In the genomic region with DNA sequence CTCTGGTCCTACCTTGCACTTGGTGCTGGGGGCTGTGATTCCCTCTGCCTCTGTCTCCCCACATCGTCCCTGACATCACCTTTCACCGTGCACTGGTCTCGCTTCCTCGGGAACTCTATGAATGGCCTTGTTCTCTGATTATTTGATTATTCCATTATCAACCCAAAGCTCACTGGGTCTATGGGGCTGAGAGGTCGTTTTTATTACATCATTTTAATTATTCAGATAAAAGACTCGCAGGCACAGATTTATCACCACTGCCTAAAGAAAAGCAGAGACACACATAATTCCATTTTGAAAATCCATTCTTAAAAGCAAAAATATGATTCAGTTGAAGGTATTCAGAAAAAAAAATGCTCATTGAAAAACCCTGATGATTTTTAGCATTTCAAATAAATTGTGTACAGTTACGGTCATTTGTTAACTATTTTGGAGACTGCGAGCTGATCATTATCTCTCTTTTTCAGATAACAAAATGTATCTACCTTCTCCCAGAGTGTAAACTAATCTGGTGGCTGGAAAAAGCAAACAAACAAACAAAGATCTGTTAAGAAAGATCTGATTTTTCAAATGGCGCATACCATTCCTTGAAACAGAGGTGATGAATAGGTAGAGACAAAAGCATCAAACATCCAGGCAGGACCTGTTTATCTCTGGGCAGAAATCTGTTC, we compare ENCODE assay signal across 19 cellular contexts.
"Had no signal": no experiment of that assay in that cellular context is flagged by ENCODE, and none has a peak within 500 bp of the region (broad histone marks: within the 10 kb centered on the region; RNA-seq: fewer than 3 reads in every experiment).

No MANE protein-coding gene starts in this region.

- H3K36me3 Mint-ChIP-seq: stimulated activated effector memory CD8-positive, alpha-beta T cell treated with anti-CD3 and anti-CD28 coated beads, Interleukin-12 subunit alpha, Interleukin-12 subunit beta, amount 100 ng/mL, for 72 hours; type B pancreatic cell had no signal

- DNase-seq: colonic mucosa; effector CD8-positive, alpha-beta T cell; head of caudate nucleus; left ventricle myocardium superior; lower lobe of right lung; naive thymus-derived CD8-positive, alpha-beta T cell; occipital lobe; ovary; psoas muscle; right cardiac atrium; sigmoid colon; stimulated activated CD4-positive, alpha-beta T cell treated with anti-CD3 and anti-CD28 coated beads, Interleukin-2, amount 100 ng/mL, for 24 hours; stimulated activated CD4-positive, alpha-beta T cell treated with anti-CD3 and anti-CD28 coated beads, Interleukin-4, amount 100 ng/mL, for 24 hours; stimulated activated naive CD4-positive, alpha-beta T cell treated with Interleukin-2 at 50 U/mL for 16 hours; stomach; thyroid gland had no signal

- H3K4me1 Mint-ChIP-seq: naive thymus-derived CD8-positive, alpha-beta T cell; stimulated activated effector memory CD8-positive, alpha-beta T cell treated with anti-CD3 and anti-CD28 coated beads, Interleukin-12 subunit alpha, Interleukin-12 subunit beta, amount 100 ng/mL, for 72 hours had no signal

- H3K4me1 ChIP-seq: colonic mucosa, lower lobe of right lung, psoas muscle, sigmoid colon, stomach had no signal

- H3K27me3 ChIP-seq: colonic mucosa, ovary, stomach, thyroid gland had no signal

- H3K27ac ChIP-seq: colonic mucosa, lower lobe of right lung, ovary, psoas muscle, sigmoid colon, stomach, thyroid gland had no signal

- H3K9me3 ChIP-seq: colonic mucosa, lower lobe of right lung, ovary, psoas muscle, sigmoid colon, stomach, thyroid gland had no signal

- H3K27me3 Mint-ChIP-seq: dendritic cell treated with granulocyte-macrophage colony-stimulating factor and Interleukin-4, amounts not matched to agents 40 ng/mL and 50 ng/mL, for 4 days had no signal

- H3K4me3 ChIP-seq: colonic mucosa, lower lobe of right lung, ovary, psoas muscle, sigmoid colon, stomach, thyroid gland had no signal

- ATAC-seq: left ventricle myocardium superior; lower lobe of right lung; naive thymus-derived CD8-positive, alpha-beta T cell; psoas muscle; right cardiac atrium; stimulated activated effector memory CD8-positive, alpha-beta T cell treated with anti-CD3 and anti-CD28 coated beads, Interleukin-12 subunit alpha, Interleukin-12 subunit beta, amount 100 ng/mL, for 72 hours had no signal

- H3K36me3 ChIP-seq: colonic mucosa, lower lobe of right lung, ovary, sigmoid colon, stomach, thyroid gland had no signal

- H3K27ac Mint-ChIP-seq: dendritic cell treated with granulocyte-macrophage colony-stimulating factor and Interleukin-4, amounts not matched to agents 40 ng/mL and 50 ng/mL, for 4 days; naive thymus-derived CD8-positive, alpha-beta T cell; stimulated activated effector memory CD8-positive, alpha-beta T cell treated with anti-CD3 and anti-CD28 coated beads, Interleukin-12 subunit alpha, Interleukin-12 subunit beta, amount 100 ng/mL, for 72 hours; type B pancreatic cell had no signal

- H3K4me3 Mint-ChIP-seq: dendritic cell treated with granulocyte-macrophage colony-stimulating factor and Interleukin-4, amounts not matched to agents 40 ng/mL and 50 ng/mL, for 4 days; naive thymus-derived CD8-positive, alpha-beta T cell; stimulated activated effector memory CD8-positive, alpha-beta T cell treated with anti-CD3 and anti-CD28 coated beads, Interleukin-12 subunit alpha, Interleukin-12 subunit beta, amount 100 ng/mL, for 72 hours; type B pancreatic cell had no signal

- H3K9me3 Mint-ChIP-seq: dendritic cell treated with granulocyte-macrophage colony-stimulating factor and Interleukin-4, amounts not matched to agents 40 ng/mL and 50 ng/mL, for 4 days; type B pancreatic cell had no signal
